ENCODE assay signal across 9 cellular contexts in genomic region chrX:129981752-129982299, GRCh38. TPM values are rescaled to one million over a fixed set of nuclear protein-coding genes. Genes with fewer than 3 reads are reported as not detected.
DNase-seq lines count a peak whose midpoint lies in the region; ATAC-seq and TF ChIP-seq lines count a peak whose summit lies in the region.
"Had no signal": no experiment of that assay in that cellular context is flagged by ENCODE, and none has a peak within 500 bp of the region (broad histone marks: within the 10 kb centered on the region; RNA-seq: fewer than 3 reads in every experiment).

No MANE protein-coding gene starts in this region.

- TF ChIP-seq EP300 in suprapubic skin (IDR thresholded peaks at IDR 0.05): no peak

- H4K8ac ChIP-seq in mesenchymal stem cell (ENCODE audit: low read length): no peak overlapping the region

- H3K4me3 Mint-ChIP-seq in GM23338: no peak overlapping the region; the same call in 2 of the 3 replicates

- H3F3A ChIP-seq in GM23338 (replicated peaks; ENCODE audit: low read depth): no peaks in the 10 kb centered on the region

- no peaks in the 10 kb centered on the region for H3K27me3 ChIP-seq in BJ (ENCODE audit: control insufficient read depth, insufficient read depth, low read length)
- H3K27me3 ChIP-seq in GM23338 (ENCODE audit: insufficient read depth): peaks cover 77% of the 10 kb centered on the region
- peaks cover 9% of the 10 kb centered on the region for H3K27me3 ChIP-seq in WERI-Rb-1 (ENCODE audit: insufficient read depth, low read depth, severe bottlenecking)
- peaks cover 0 to 14% of the 10 kb centered on the region in 2 experiments for H3K27me3 ChIP-seq in mesenchymal stem cell (ENCODE audit: control insufficient read depth in 1 of 2, insufficient read depth in 1 of 2, low read length in 2 of 2)
- no peaks in the 10 kb centered on the region for H3K27me3 ChIP-seq in suprapubic skin

- H3K4me1 ChIP-seq in GM23338 (ENCODE audit: insufficient read depth) (no peaks in the 10 kb centered on the region; the same call in 1 of the 2 replicates), mesenchymal stem cell (ENCODE audit: control insufficient read depth, insufficient read depth, low read depth, low read length) (peaks cover 2% of the 10 kb centered on the region), suprapubic skin (peaks cover 11% of the 10 kb centered on the region)

- H4K91ac ChIP-seq in mesenchymal stem cell (ENCODE audit: low read length): no peak overlapping the region

- H3K4me2 ChIP-seq in GM23338: peak overlapping the region; percentile 71
- peak overlapping the region; percentile 93 for H3K4me2 ChIP-seq in mesenchymal stem cell (ENCODE audit: low read length, poor library complexity, severe bottlenecking)

- H3K4ac ChIP-seq in mesenchymal stem cell (ENCODE audit: low read depth in 1 of 2, low read length in 2 of 2): peak overlapping the region in 1 of 2 experiments; percentile 8

- H3K27me3 Mint-ChIP-seq in GM23338 (ENCODE audit: insufficient read depth, low read depth, poor library complexity): peaks cover 50% of the 10 kb centered on the region

- no peak overlapping the region for H2BK15ac ChIP-seq in mesenchymal stem cell (ENCODE audit: low read depth, poor library complexity, severe bottlenecking)

- H3K9me3 Mint-ChIP-seq in GM23338: no peaks in the 10 kb centered on the region

- peak overlapping the region; percentile 61 for H2BK120ac ChIP-seq in mesenchymal stem cell (ENCODE audit: low read depth, low read length)

- 0% methylated on average over 9 of the region's 29 CpGs for WGBS in mesenchymal stem cell
- 45% methylated on average over 29 of the region's 29 CpGs for WGBS in suprapubic skin

- no peak overlapping the region for H3K27ac Mint-ChIP-seq in GM23338

- peaks cover 1% of the 10 kb centered on the region for H3K79me1 ChIP-seq in mesenchymal stem cell (replicated peaks; ENCODE audit: low read length, poor library complexity, severe bottlenecking)

- H3K79me2 ChIP-seq in GM23338 (replicated peaks; ENCODE audit: insufficient read depth): no peaks in the 10 kb centered on the region

- H3K23ac ChIP-seq in mesenchymal stem cell (ENCODE audit: low read length in 2 of 2): no peak overlapping the region

- no peak overlapping the region for H2BK5ac ChIP-seq in mesenchymal stem cell (ENCODE audit: low read depth, low read length, poor library complexity, severe bottlenecking)

- no peak for ATAC-seq in GM23338
- no peak for ATAC-seq in esophagus mucosa

- no peak overlapping the region for H2AK5ac ChIP-seq in mesenchymal stem cell (ENCODE audit: low read length, severe bottlenecking)

- H4K20me1 ChIP-seq in GM23338 (replicated peaks; ENCODE audit: insufficient read depth): 0 out of 2 replicates have a peak, but pooled peaks cover 6% of the 10 kb centered on the region

- CTCF ChIA-PET in BJ (lab: Yijun Ruan, JAX): no interaction called here

- no peak for TF ChIP-seq CTCF in BJ (IDR thresholded peaks at IDR 0.05; ENCODE audit: insufficient read depth, low read depth, low read length)
- TF ChIP-seq CTCF in GM23338 (conservative IDR thresholded peaks at IDR 0.05; ENCODE audit: low read depth in 2 of 2): no peak
- no peak for TF ChIP-seq CTCF in WERI-Rb-1 (IDR thresholded peaks at IDR 0.05; ENCODE audit: low read depth, low read length)
- no peak for TF ChIP-seq CTCF in suprapubic skin (IDR thresholded peaks at IDR 0.05)

- no peaks in the 10 kb centered on the region for H3K9me2 ChIP-seq in GM23338 (ENCODE audit: insufficient read depth)

- no peaks in the 10 kb centered on the region for H3K36me3 Mint-ChIP-seq in GM23338 (ENCODE audit: low read depth)

- POLR2A ChIA-PET in BJ (lab: Charles Lee): no interaction called here

- H3K36me3 ChIP-seq in BJ (ENCODE audit: control insufficient read depth, insufficient read depth, low read length) (no peaks in the 10 kb centered on the region), GM23338 (ENCODE audit: insufficient read depth) (no peaks in the 10 kb centered on the region), WERI-Rb-1 (no peaks in the 10 kb centered on the region), mesenchymal stem cell (ENCODE audit: control insufficient read depth in 1 of 2, insufficient read depth in 2 of 2, low read depth in 1 of 2, low read length in 2 of 2) (no peaks in the 10 kb centered on the region), suprapubic skin (no peaks in the 10 kb centered on the region)

- H3K4me3 ChIP-seq in BJ (ENCODE audit: low read depth, low read length) (peak overlapping the region; percentile 48), GM23338 (peak overlapping the region; percentile 41), WERI-Rb-1 (ENCODE audit: low read depth, low read length) (peak overlapping the region; percentile 56), mesenchymal stem cell (ENCODE audit: insufficient read depth in 1 of 2, low read depth in 1 of 2, low read length in 2 of 2) (peak overlapping the region; percentile 52 to 79), suprapubic skin (no peak overlapping the region)
- H3K4me3 ChIP-seq: skin epidermis had no signal

- H3K27ac ChIP-seq in GM23338 (ENCODE audit: low read depth) (no peak overlapping the region), WERI-Rb-1 (no peak overlapping the region), mesenchymal stem cell (ENCODE audit: low read length, poor library complexity, severe bottlenecking) (no peak overlapping the region), suprapubic skin (no peak overlapping the region)

- peak overlapping the region; percentile 67 for H3K9ac ChIP-seq in mesenchymal stem cell (ENCODE audit: low read length)

- DNase-seq in BJ (ENCODE audit: low read depth) (no peak), GM23338 (ENCODE audit: low spot score) (no peak), WERI-Rb-1 (no peak), mesenchymal stem cell (no peak), nucleus accumbens (lab: John Stamatoyannopoulos, UW) (no peak), suprapubic skin (ENCODE audit: low spot score in 2 of 2) (no peak), NCI-H2107 (lab: John Stamatoyannopoulos, UW) (no peak)

- H3K4me1 Mint-ChIP-seq in GM23338: peaks cover 8% of the 10 kb centered on the region

- no peak overlapping the region for H3K14ac ChIP-seq in mesenchymal stem cell (ENCODE audit: low read length in 2 of 2)

- H2AFZ ChIP-seq in GM23338 (no peak overlapping the region), mesenchymal stem cell (ENCODE audit: low read depth, low read length) (peak overlapping the region; percentile 51)

- H2BK12ac ChIP-seq in mesenchymal stem cell (ENCODE audit: low read length in 2 of 2): peak overlapping the region in 1 of 2 experiments; percentile 39

- no peaks in the 10 kb centered on the region for H3K9me3 ChIP-seq in WERI-Rb-1 (ENCODE audit: severe bottlenecking)
- no peaks in the 10 kb centered on the region for H3K9me3 ChIP-seq in mesenchymal stem cell (ENCODE audit: control insufficient read depth, low read length)
- no peaks in the 10 kb centered on the region for H3K9me3 ChIP-seq in suprapubic skin

- peak overlapping the region in 1 of 2 experiments; percentile 66 for H3K18ac ChIP-seq in mesenchymal stem cell (ENCODE audit: low read depth in 1 of 2, low read length in 2 of 2)

- no peak for TF ChIP-seq POLR2A in suprapubic skin (IDR thresholded peaks at IDR 0.05)

TF ChIP-seq in GM23338, 12 proteins besides CTCF, POLR2A, EP300 and RAD21 (continues in another document):
- TF ChIP-seq EZH2 (IDR thresholded peaks at IDR 0.05; ENCODE audit: low read depth, unreplicated experiment): peak; percentile 43

RNA-seq across cellular contexts. Expression of gene BCORL1, which starts 0.6 kb away (rescaled TPM):
- 0.76 and 1.5 TPM in 2 replicates for polyA plus RNA-seq in BJ (2011; rRNA removed)
- polyA minus RNA-seq in BJ (2011; rRNA and poly(A)+ RNA removed): 2.2 and 3.9 TPM in 2 replicates
- total RNA-seq in GM23338 (2014; rRNA removed; shearing (Covaris generic)): 2.2 and 2.6 TPM in 2 replicates
- 2.3 and 2.7 TPM in 2 replicates for polyA plus RNA-seq in GM23338 (2016; fragmentation: Nextera tagmentation; extraction: Ambion mirVana)
- polyA plus RNA-seq in mesenchymal stem cell (2013, experiment 1 of 2): 6.8 TPM
- 6.1 TPM for polyA plus RNA-seq in mesenchymal stem cell (2013, experiment 2 of 2)
- 2.6 TPM for total RNA-seq in esophagus mucosa
- total RNA-seq in suprapubic skin: 10 to 100 TPM in 1 of 4 donors, 1 to 10 TPM in 3; 5.9 to 11.0 (median 7.9) TPM
